In genomic region chr20:42204261-42204660, GRCh38 we compare ENCODE assay signal across 12 cellular contexts.
A peak's percentile ranks its signal among the peaks of the same experiment; 100 is the strongest.
DNase-seq lines count a peak whose midpoint lies in the region; ATAC-seq, FAIRE-seq and TF ChIP-seq lines count a peak whose summit lies in the region.
"Had no signal": no experiment of that assay in that cellular context is flagged by ENCODE, and none has a peak within 500 bp of the region (broad histone marks: within the 10 kb centered on the region; RNA-seq: fewer than 3 reads in every experiment).

No MANE protein-coding gene starts in this region.

- peak in 2 of 3 experiments; percentile 29 to 43; a peak in 2 of 4 replicates for TF ChIP-seq CTCF in H1 (IDR thresholded peaks at IDR 0.05; ENCODE audit: control extremely low read depth in 1 of 3, insufficient read depth in 1 of 3, low read depth in 1 of 3, low read length in 3 of 3)
- TF ChIP-seq CTCF in psoas muscle (IDR thresholded peaks at IDR 0.05), result peak; percentile 29
- TF ChIP-seq CTCF in transverse colon (IDR thresholded peaks at IDR 0.05), result peak in 1 of 5 experiments; percentile 20

- H3K23ac ChIP-seq in H1 (ENCODE audit: insufficient read length), result no peak overlapping the region

- no peak overlapping the region for H2BK120ac ChIP-seq in H1 (replicated peaks; ENCODE audit: low read depth, low read length)

- no peak overlapping the region for H4K8ac ChIP-seq in H1 (ENCODE audit: extremely low read depth, insufficient read depth, low read length)

- no peak overlapping the region for H3K18ac ChIP-seq in H1 (ENCODE audit: extremely low read depth, low read length)

- H2BK20ac ChIP-seq in H1 (ENCODE audit: low read length), result no peak overlapping the region

- TF ChIP-seq EP300 in H1 (IDR thresholded peaks at IDR 0.05; ENCODE audit: borderline replicate concordance in 1 of 2, low read depth in 2 of 2, low read length in 2 of 2), result no peak
- TF ChIP-seq EP300 in transverse colon (IDR thresholded peaks at IDR 0.05; ENCODE audit: low read depth), result no peak

- H2AK5ac ChIP-seq in H1 (ENCODE audit: low read depth, low read length), result no peak overlapping the region

- H3K27ac ChIP-seq in H1 (ENCODE audit: low read depth, low read length) (no peak overlapping the region), psoas muscle (no peak overlapping the region), transverse colon (no peak overlapping the region)

- H3K4me1 ChIP-seq in H1 (replicated peaks in 1 of 4; ENCODE audit: control insufficient read depth in 3 of 4, insufficient read depth in 4 of 4, low read length in 3 of 4) (0 out of 7 replicates have a peak, but pooled peaks cover 0 to 3% (median 0%) of the 10 kb centered on the region in 4 experiments), psoas muscle (no peaks in the 10 kb centered on the region), transverse colon (no peaks in the 10 kb centered on the region)

- WGBS in H1 (ENCODE audit: extremely low coverage in 1 of 2, insufficient coverage in 1 of 2, insufficient read length in 1 of 2, insufficient replicate concordance in 2 of 2, low coverage in 1 of 2, low lambda C conversion rate in 2 of 2, missing lambda C conversion rate in 1 of 2), 2 experiments, result 83% methylated on average over 5 of the region's 5 CpGs; no CpG with 5 or more reads in 1 of the 2 experiments
- WGBS in psoas muscle, 3 donors, result 31 to 47% (median 38%) methylated on average over 5 of the region's 5 CpGs
- WGBS in transverse colon (ENCODE audit: low coverage in 1 of 2), 2 donors, result 42 to 47% methylated on average over 4 to 5 of the region's 5 CpGs

- H3K36me3 ChIP-seq in H1 (ENCODE audit: control insufficient read depth in 2 of 4, insufficient read depth in 4 of 4, low read length in 3 of 4) (no peaks in the 10 kb centered on the region), psoas muscle (ENCODE audit: insufficient read depth in 1 of 2, low read depth in 1 of 2) (no peaks in the 10 kb centered on the region), transverse colon (no peaks in the 10 kb centered on the region)

- no peaks in the 10 kb centered on the region for H3K9me3 ChIP-seq in H1 (ENCODE audit: insufficient read depth in 2 of 2, low read depth in 1 of 2, low read length in 1 of 2)
- no peaks in the 10 kb centered on the region for H3K9me3 ChIP-seq in psoas muscle
- H3K9me3 ChIP-seq in transverse colon, result no peaks in the 10 kb centered on the region

- H2BK12ac ChIP-seq in H1 (ENCODE audit: low read depth, low read length), result no peak overlapping the region

- no peak overlapping the region for H3K4me3 ChIP-seq in H1 (ENCODE audit: extremely low read depth in 1 of 4, insufficient read depth in 2 of 4, low read depth in 3 of 4, low read length in 4 of 4)
- H3K4me3 ChIP-seq in psoas muscle, result no peak overlapping the region
- no peak overlapping the region for H3K4me3 ChIP-seq in transverse colon

- no peak overlapping the region for H4K91ac ChIP-seq in H1 (replicated peaks; ENCODE audit: insufficient read length, low read length)

- no peaks in the 10 kb centered on the region for H3K79me1 ChIP-seq in H1 (ENCODE audit: low read depth, low read length)

- no peaks in the 10 kb centered on the region for H4K20me1 ChIP-seq in H1 (replicated peaks in 1 of 2; ENCODE audit: control insufficient read depth in 1 of 2, insufficient read depth in 2 of 2, low read length in 2 of 2)

- no peak overlapping the region for H3K56ac ChIP-seq in H1 (replicated peaks; ENCODE audit: insufficient read length, low read depth, low read length)

- no peak overlapping the region for H2AFZ ChIP-seq in H1 (ENCODE audit: low read length)

- intact Hi-C loops in psoas muscle (cut with DNase I), result loop anchor here in 1 of 2 donors (5.0 to 10.0 kb wide), 2 partner anchors 328 to 981 kb away; partner anchors contain the start of gene PTPRT
- intact Hi-C loops in transverse colon (cut with DNase I; ENCODE audit: low total_unique reads), result loop anchor here (10.0 kb wide), 1 partner anchor 1589 kb away; no protein-coding TSS in a partner anchor

- no peak overlapping the region for H3K4me2 ChIP-seq in H1 (ENCODE audit: insufficient read depth in 1 of 2, low read depth in 2 of 2, low read length in 2 of 2)

- TF ChIP-seq POLR2A in H1 (IDR thresholded peaks at IDR 0.05; ENCODE audit: control extremely low read depth in 1 of 2, low read depth in 2 of 2, low read length in 2 of 2), result no peak
- TF ChIP-seq POLR2A in transverse colon (IDR thresholded peaks at IDR 0.05), result no peak

- H3K79me2 ChIP-seq in H1 (ENCODE audit: control insufficient read depth in 1 of 2, insufficient read depth in 2 of 2, low read length in 2 of 2), result no peaks in the 10 kb centered on the region

- CTCF ChIA-PET in H1 (lab: Charles Lee; ENCODE audit: partially characterized antibody), result interaction anchor here (0.7 to 1.5 kb wide), 8 partner anchors 13 to 832 kb away, joined by 3 to 6 read pairs (median 4); no protein-coding TSS in a partner anchor

- peak overlapping the region; percentile 1; the same call in 1 of the 2 replicates for H2BK15ac ChIP-seq in H1 (ENCODE audit: low read length)

- H3K9ac ChIP-seq in H1 (replicated peaks in 1 of 4; ENCODE audit: extremely low read depth in 1 of 4, low read depth in 3 of 4, low read length in 3 of 4), result no peak overlapping the region

- peak; percentile 55 to 64 for TF ChIP-seq RAD21 in H1 (IDR thresholded peaks at IDR 0.05 in 1 of 2, conservative IDR thresholded peaks at IDR 0.05 in 1 of 2; ENCODE audit: low read depth in 2 of 2, low read length in 2 of 2)

- DNase-seq in NCI-H82 (lab: John Stamatoyannopoulos, UW) (peak; percentile 66), NCI-H82 treated with DMSO at 0.1 percent for 48 hours (lab: John Stamatoyannopoulos, UW; ENCODE audit: unreplicated experiment) (no peak), NCI-H1092 treated with DMSO at 0.1 percent for 48 hours (lab: John Stamatoyannopoulos, UW) (peak; percentile 19), H1 (ENCODE audit: low read depth in 1 of 2, low spot score in 2 of 2) (no peak), psoas muscle (no peak), transverse colon (no peak)
- DNase-seq: activated naive CD4-positive, alpha-beta T cell treated with Interleukin-2 at 50 U/mL for 16 hours; NCI-H1436 treated with DMSO at 0.1 percent for 48 hours had no signal

- no peak overlapping the region for H3K14ac ChIP-seq in H1 (ENCODE audit: insufficient read length)

- in situ Hi-C loops in transverse colon (cut with MboI; ENCODE audit: low pct_ligation_motif_present in 1 of 4, low pct_unique_long_range_greater_than_20kb in 1 of 4, low sequenced_read_pairs in 3 of 4), result no loop called here

- no peak overlapping the region for H4K5ac ChIP-seq in H1 (ENCODE audit: insufficient read length, low read depth, low read length)

- FAIRE-seq in H1 (lab: Jason Lieb, UNC), result no peak
- FAIRE-seq: frontal cortex, H54 had no signal

- H3K23me2 ChIP-seq in H1 (ENCODE audit: low read depth, low read length), result no peaks in the 10 kb centered on the region

- POLR2A ChIA-PET in H1 (lab: Charles Lee; ENCODE audit: partially characterized antibody), result interaction anchor here (0.6 kb wide), 1 partner anchor 1255 kb away, joined by 3 read pairs; no protein-coding TSS in a partner anchor

- ATAC-seq in psoas muscle, result no peak
- ATAC-seq in GM19455 (IDR thresholded peaks at IDR 0.05; ENCODE audit: unreplicated experiment), result no peak
- no peak for ATAC-seq in HG03196 (IDR thresholded peaks at IDR 0.05; ENCODE audit: unreplicated experiment)

- no peak overlapping the region for H3K4ac ChIP-seq in H1 (replicated peaks; ENCODE audit: insufficient read length, low read depth, low read length)

- H3K27me3 ChIP-seq in H1 (replicated peaks in 1 of 4; ENCODE audit: control insufficient read depth in 3 of 4, extremely low read depth in 1 of 4, insufficient read depth in 3 of 4, low read length in 3 of 4) (no peaks in the 10 kb centered on the region), psoas muscle (ENCODE audit: insufficient read depth in 3 of 3, low read length in 2 of 3) (no peaks in the 10 kb centered on the region), transverse colon (no peaks in the 10 kb centered on the region)

- H2BK5ac ChIP-seq in H1 (ENCODE audit: low read depth, low read length), result no peak overlapping the region

TF ChIP-seq in H1, 55 proteins besides CTCF, POLR2A, EP300 and RAD21:
- no peak for TF ChIP-seq YY1 (IDR thresholded peaks at IDR 0.05; ENCODE audit: low read depth, low read length)
- TF ChIP-seq CEBPB (IDR thresholded peaks at IDR 0.05; ENCODE audit: low read depth, low read length), result no peak
- no peak for TF ChIP-seq RBBP5 (IDR thresholded peaks at IDR 0.05; ENCODE audit: borderline replicate concordance, low read depth, low read length)
- TF ChIP-seq JUND (IDR thresholded peaks at IDR 0.05; ENCODE audit: low read length), result no peak
- TF ChIP-seq CBX8 (IDR thresholded peaks at IDR 0.05; ENCODE audit: borderline replicate concordance, low read depth, low read length), result no peak
- TF ChIP-seq TBP (IDR thresholded peaks at IDR 0.05; ENCODE audit: low read depth, low read length), result no peak
- TF ChIP-seq NANOG (IDR thresholded peaks at IDR 0.05; ENCODE audit: insufficient read depth, low read depth, low read length, poor library complexity, severe bottlenecking), result no peak
- no peak for TF ChIP-seq ATF2 (IDR thresholded peaks at IDR 0.05; ENCODE audit: low read length)
- no peak for TF ChIP-seq SIRT6 (IDR thresholded peaks at IDR 0.05; ENCODE audit: low read length)
- TF ChIP-seq NRF1 (IDR thresholded peaks at IDR 0.05; ENCODE audit: low read depth, low read length), result no peak
- TF ChIP-seq FOSL1 (IDR thresholded peaks at IDR 0.05; ENCODE audit: insufficient read depth, low read depth, low read length), result no peak
- no peak for TF ChIP-seq RFX5 (IDR thresholded peaks at IDR 0.05; ENCODE audit: borderline replicate concordance, low read depth, low read length)

Comparison
In these comparisons a context has a peak if more than half of its experiments do, and no peak if none do; other contexts are left out.
1. DNase-seq: peak in NCI-H82 (single experiment) and NCI-H1092 treated with DMSO at 0.1 percent for 48 hours (single experiment); none in NCI-H82 treated with DMSO at 0.1 percent for 48 hours (single experiment), H1 (0 of 2), psoas muscle (0 of 2) and transverse colon (single experiment).